ENCODE assay signal across 9 cellular contexts in genomic region chr18:286515-287310, GRCh38. TPM values are rescaled to one million over a fixed set of nuclear protein-coding genes. Genes with fewer than 3 reads are reported as not detected.
DNase-seq lines count a peak whose midpoint lies in the region; ATAC-seq and TF ChIP-seq lines count a peak whose summit lies in the region.
"Had no signal": no experiment of that assay in that cellular context is flagged by ENCODE, and none has a peak within 500 bp of the region (broad histone marks: within the 10 kb centered on the region; RNA-seq: fewer than 3 reads in every experiment).

No MANE protein-coding gene starts in this region.

- peaks cover 8% of the 10 kb centered on the region for H3K27me3 ChIP-seq in AG04450 (ENCODE audit: control insufficient read depth, insufficient read depth, low read length)
- peaks cover 6% of the 10 kb centered on the region for H3K27me3 ChIP-seq in adrenal gland
- H3K27me3 ChIP-seq: SJCRH30 had no signal

- DNase-seq in AG04450 (ENCODE audit: low read depth, low spot score) (no peak), HCEC 1CT (peak; percentile 40), adrenal gland (peak in 1 of 7 donors; percentile 14), kidney tubule cell (ENCODE audit: low spot score) (peak; percentile 44), mucosa of gallbladder (ENCODE audit: low spot score) (no peak), NCI-H1105 (lab: John Stamatoyannopoulos, UW) (no peak)
- no peak for DNase-seq in natural killer cell treated with Interleukin-12 subunit alpha and Interleukin-12 subunit beta and Interleukin-15 and Interleukin-18, amount 100 ng/mL, for 72 hours (ENCODE audit: low spot score)
- no peak for DNase-seq in activated effector memory CD4-positive, alpha-beta T cell treated with anti-CD3 and anti-CD28 coated beads, Interleukin-2, amount 50 U/mL, for 16 hours

- WGBS in adrenal gland, 4 donors = 47 to 57% (median 53%) methylated on average over 8 of the region's 8 CpGs

- no peak overlapping the region for H3K27ac ChIP-seq in AG04450 (ENCODE audit: low read depth, low read length)
- H3K27ac ChIP-seq in adrenal gland = no peak overlapping the region
- H3K27ac ChIP-seq: SJCRH30 had no signal

- H3K9me3 ChIP-seq in AG04450 (ENCODE audit: control insufficient read depth, insufficient read depth, low read length) (no peaks in the 10 kb centered on the region), adrenal gland (replicated peaks in 1 of 3) (no peaks in the 10 kb centered on the region)
- H3K9me3 ChIP-seq: SJCRH30 had no signal

- H3K4me3 Mint-ChIP-seq in natural killer cell treated with Interleukin-12 subunit alpha and Interleukin-12 subunit beta and Interleukin-15 and Interleukin-18, amount 100 ng/mL, for 72 hours = no peak overlapping the region

- no peaks in the 10 kb centered on the region for H3K4me1 ChIP-seq in adrenal gland (replicated peaks in 1 of 2)
- H3K4me1 ChIP-seq: SJCRH30 had no signal

- H3K27me3 Mint-ChIP-seq in natural killer cell treated with Interleukin-12 subunit alpha and Interleukin-12 subunit beta and Interleukin-15 and Interleukin-18, amount 100 ng/mL, for 72 hours = peaks cover 10 to 17% of the 10 kb centered on the region in 2 donors

- no peaks in the 10 kb centered on the region for H3K36me3 Mint-ChIP-seq in natural killer cell treated with Interleukin-12 subunit alpha and Interleukin-12 subunit beta and Interleukin-15 and Interleukin-18, amount 100 ng/mL, for 72 hours

- no peaks in the 10 kb centered on the region for H3K9me3 Mint-ChIP-seq in natural killer cell treated with Interleukin-12 subunit alpha and Interleukin-12 subunit beta and Interleukin-15 and Interleukin-18, amount 100 ng/mL, for 72 hours

- peaks cover 0 to 4% of the 10 kb centered on the region in 2 donors for H3K4me1 Mint-ChIP-seq in natural killer cell treated with Interleukin-12 subunit alpha and Interleukin-12 subunit beta and Interleukin-15 and Interleukin-18, amount 100 ng/mL, for 72 hours (ENCODE audit: low read depth in 2 of 2)

- H3K4me3 ChIP-seq in AG04450 (ENCODE audit: low read depth, low read length) (no peak overlapping the region), adrenal gland (no peak overlapping the region)
- H3K4me3 ChIP-seq: SJCRH30 had no signal

- no peaks in the 10 kb centered on the region for H3K36me3 ChIP-seq in adrenal gland (replicated peaks in 1 of 2)
- H3K36me3 ChIP-seq: SJCRH30 had no signal

- intact Hi-C loops in adrenal gland (cut with DNase I) = loop anchor here in 1 of 2 donors (5.0 kb wide), 1 partner anchor 326 kb away; no protein-coding TSS in a partner anchor

- peak; percentile 78 for TF ChIP-seq CTCF in AG04450 (IDR thresholded peaks at IDR 0.05; ENCODE audit: low read depth, low read length)
- TF ChIP-seq CTCF in adrenal gland (IDR thresholded peaks at IDR 0.05) = peak in 5 of 6 experiments; percentile 26 to 68 (median 56)

- H3K27ac Mint-ChIP-seq in natural killer cell treated with Interleukin-12 subunit alpha and Interleukin-12 subunit beta and Interleukin-15 and Interleukin-18, amount 100 ng/mL, for 72 hours = no peak overlapping the region

- no peak for ATAC-seq in natural killer cell treated with Interleukin-12 subunit alpha and Interleukin-12 subunit beta and Interleukin-15 and Interleukin-18, amount 100 ng/mL, for 72 hours

- TF ChIP-seq POLR2A in adrenal gland (IDR thresholded peaks at IDR 0.05) = no peak

- POLR2A ChIA-PET in AG04450 (lab: Yijun Ruan, JAX) = no interaction called here

- CTCF ChIA-PET in AG04450 (lab: Charles Lee) = interaction anchor here (0.6 to 1.7 kb wide), 6 partner anchors 153 to 544 kb away, joined by 3 to 10 read pairs (median 4); no protein-coding TSS in a partner anchor

RNA-seq across cellular contexts. Expression of gene THOC1, which starts 18.9 kb away (rescaled TPM):
- polyA plus RNA-seq in AG04450 (2011; rRNA removed) = 22.2 and 35.1 TPM in 2 replicates
- polyA minus RNA-seq in AG04450 (2011; rRNA and poly(A)+ RNA removed) = 15.6 and 21.1 TPM in 2 replicates
- 10 to 100 TPM; 11.1 to 61.4 (median 23.9) TPM for total RNA-seq in adrenal gland
- polyA plus RNA-seq in adrenal gland = 100 to 1,000 TPM in 1 of 3 donors, 10 to 100 TPM in 2; 21.3 to 147 (median 72.8) TPM
- 10 to 100 TPM; 45.4 to 72.6 TPM for total RNA-seq in natural killer cell treated with Interleukin-12 subunit alpha and Interleukin-12 subunit beta and Interleukin-15 and Interleukin-18, amount 100 ng/mL, for 72 hours
- total RNA-seq in mucosa of gallbladder = 27.5 TPM

Comparison
In these comparisons a context has a peak if more than half of its experiments do, and no peak if none do; other contexts are left out.
1. DNase-seq: peak in HCEC 1CT (single experiment) and kidney tubule cell (single experiment); none in AG04450 (single experiment), natural killer cell treated with Interleukin-12 subunit alpha and Interleukin-12 subunit beta and Interleukin-15 and Interleukin-18, amount 100 ng/mL, for 72 hours (single experiment), mucosa of gallbladder (single experiment), activated effector memory CD4-positive, alpha-beta T cell treated with anti-CD3 and anti-CD28 coated beads, Interleukin-2, amount 50 U/mL, for 16 hours (single experiment) and NCI-H1105 (single experiment).